ENCODE assay signal across 1 cellular context in the genomic region with DNA sequence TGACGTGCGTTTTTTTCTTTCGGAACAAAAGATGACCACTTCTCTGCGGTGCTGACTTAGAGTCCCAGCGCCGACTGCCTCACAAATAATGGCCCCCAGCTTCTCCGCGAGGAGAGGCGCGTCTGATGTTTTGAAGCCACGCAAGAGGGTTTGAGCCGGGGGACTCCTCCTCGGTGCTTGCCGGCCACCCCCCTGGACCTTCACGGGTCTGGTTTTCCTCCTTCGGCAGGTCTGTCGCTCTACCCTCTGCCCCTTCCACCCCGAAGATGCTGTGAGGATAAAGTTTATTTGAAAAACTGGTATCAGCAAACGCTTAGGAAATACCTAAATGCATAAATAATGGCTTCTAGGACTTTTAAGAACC.
TF ChIP-seq lines count a peak whose summit lies in the region.

No MANE protein-coding gene starts in this region.

TF ChIP-seq in GM12878, 131 proteins besides CTCF, POLR2A, EP300 and RAD21:
- TF ChIP-seq MXI1 (IDR thresholded peaks at IDR 0.05; ENCODE audit: low read depth, low read length) = no peak
- no peak for TF ChIP-seq PML (IDR thresholded peaks at IDR 0.05; ENCODE audit: low read length)
- TF ChIP-seq HDAC6 (IDR thresholded peaks at IDR 0.05; ENCODE audit: unreplicated experiment) = no peak
- TF ChIP-seq TCF12 (IDR thresholded peaks at IDR 0.05; ENCODE audit: low read depth, low read length) = no peak
- TF ChIP-seq ZNF274 (IDR thresholded peaks at IDR 0.05; ENCODE audit: insufficient read depth, insufficient read length) = no peak
